In genomic region chrX:72045552-72046277, GRCh38 we compare ENCODE assay signal across 10 cellular contexts.
DNase-seq lines count a peak whose midpoint lies in the region; ATAC-seq lines count a peak whose summit lies in the region.
"Had no signal": no experiment of that assay in that cellular context is flagged by ENCODE, and none has a peak within 500 bp of the region (broad histone marks: within the 10 kb centered on the region; RNA-seq: fewer than 3 reads in every experiment).

No MANE protein-coding gene starts in this region.

- H3K27me3 Mint-ChIP-seq in activated CD4-positive, alpha-beta T cell treated with anti-CD3 and anti-CD28 coated beads for 36 hours = no peaks in the 10 kb centered on the region

- POLR2A ChIA-PET in activated CD4-positive, alpha-beta T cell treated with anti-CD3 and anti-CD28 coated beads for 36 hours (lab: Charles Lee) = no interaction called here

- DNase-seq in left cardiac atrium (no peak), Right ventricle myocardium superior (no peak), T47D (ENCODE audit: low read depth in 1 of 2, low spot score in 1 of 2) (peak; percentile 8 to 87), kidney glomerular epithelial cell (lab: John Stamatoyannopoulos, UW) (peak; percentile 13), NCI-H1694 (lab: John Stamatoyannopoulos, UW) (no peak), GF-D8 (lab: John Stamatoyannopoulos, UW) (no peak)
- DNase-seq in activated CD4-positive, alpha-beta T cell treated with anti-CD3 and anti-CD28 coated beads for 36 hours = no peak
- DNase-seq: hippocampal formation, NCI-H774 had no signal

- intact Hi-C loops in left cardiac atrium (cut with DNase I) (no loop called here), Right ventricle myocardium superior (cut with DNase I) (no loop called here)
- intact Hi-C loops in activated CD4-positive, alpha-beta T cell treated with anti-CD3 and anti-CD28 coated beads for 36 hours (cut with DNase I, micrococcal nuclease) = no loop called here

- CTCF ChIA-PET in activated CD4-positive, alpha-beta T cell treated with anti-CD3 and anti-CD28 coated beads for 36 hours (lab: Charles Lee) = interaction anchor here (0.5 to 2.0 kb wide), 4 partner anchors 18 to 274 kb away, joined by 3 to 5 read pairs (median 4); no protein-coding TSS in a partner anchor

- in situ Hi-C loops in T47D (cut with HindIII; ENCODE audit: low pct_unique_long_range_greater_than_20kb, low sequenced_read_pairs) = no loop called here

- H3K9me3 Mint-ChIP-seq in activated CD4-positive, alpha-beta T cell treated with anti-CD3 and anti-CD28 coated beads for 36 hours (ENCODE audit: low read depth) = no peaks in the 10 kb centered on the region

- ATAC-seq in left cardiac atrium (peak; percentile 36 to 56), Right ventricle myocardium superior (ENCODE audit: poor library complexity) (no peak), HG03139 (IDR thresholded peaks at IDR 0.05; ENCODE audit: unreplicated experiment) (no peak)
- no peak for ATAC-seq in activated CD4-positive, alpha-beta T cell treated with anti-CD3 and anti-CD28 coated beads for 36 hours

- no peak overlapping the region for H3K4me3 Mint-ChIP-seq in activated CD4-positive, alpha-beta T cell treated with anti-CD3 and anti-CD28 coated beads for 36 hours

- H3K36me3 Mint-ChIP-seq in activated CD4-positive, alpha-beta T cell treated with anti-CD3 and anti-CD28 coated beads for 36 hours (ENCODE audit: low read depth) = no peaks in the 10 kb centered on the region

- H3K27ac Mint-ChIP-seq in activated CD4-positive, alpha-beta T cell treated with anti-CD3 and anti-CD28 coated beads for 36 hours = no peak overlapping the region

- H3K4me1 Mint-ChIP-seq in activated CD4-positive, alpha-beta T cell treated with anti-CD3 and anti-CD28 coated beads for 36 hours = peaks cover 18% of the 10 kb centered on the region

Comparison
In these comparisons a context has a peak if more than half of its experiments do, and no peak if none do; other contexts are left out.
1. ATAC-seq: peak in left cardiac atrium (2 of 2); none in Right ventricle myocardium superior (single experiment), HG03139 (single experiment) and activated CD4-positive, alpha-beta T cell treated with anti-CD3 and anti-CD28 coated beads for 36 hours (single experiment).
2. DNase-seq: peak in T47D (2 of 2) and kidney glomerular epithelial cell (single experiment); none in left cardiac atrium (single experiment), Right ventricle myocardium superior (single experiment), NCI-H1694 (single experiment), GF-D8 (single experiment) and activated CD4-positive, alpha-beta T cell treated with anti-CD3 and anti-CD28 coated beads for 36 hours (single experiment).